In genomic region chr6:136551103-136551502, GRCh38 we compare ENCODE assay signal across 8 cellular contexts. TPM values are rescaled to one million over a fixed set of nuclear protein-coding genes. Genes with fewer than 3 reads are reported as not detected.
A peak's percentile ranks its signal among the peaks of the same experiment; 100 is the strongest.
DNase-seq lines count a peak whose midpoint lies in the region; ATAC-seq and TF ChIP-seq lines count a peak whose summit lies in the region.

No MANE protein-coding gene starts in this region.

- no peaks in the 10 kb centered on the region for H3K36me3 Mint-ChIP-seq in HFFc6 (ENCODE audit: low read depth)

- peaks cover 0 to 4% of the 10 kb centered on the region in 2 donors for H3K4me1 ChIP-seq in breast epithelium
- H3K4me1 ChIP-seq in mucosa of stomach (ENCODE audit: control insufficient read depth, insufficient read depth, low read length): peaks cover 29% of the 10 kb centered on the region

- H3K27ac ChIP-seq in breast epithelium: peak overlapping the region; percentile 30 to 94
- H3K27ac ChIP-seq in brain microvascular endothelial cell: no peak overlapping the region

- TF ChIP-seq CTCF in HFFc6 (IDR thresholded peaks at IDR 0.05): no peak
- TF ChIP-seq CTCF in breast epithelium (IDR thresholded peaks at IDR 0.05): no peak
- no peak for TF ChIP-seq CTCF in brain microvascular endothelial cell (IDR thresholded peaks at IDR 0.05; ENCODE audit: low read depth, low read length, missing control alignments)

- peak overlapping the region; percentile 84 for H3K9ac ChIP-seq in mucosa of stomach (ENCODE audit: low read length)

- H3K4me3 Mint-ChIP-seq in HFFc6: peak overlapping the region; percentile 54

- no peaks in the 10 kb centered on the region for H3K9me3 Mint-ChIP-seq in HFFc6

- H3K4me3 ChIP-seq in breast epithelium (peak overlapping the region in 2 of 3 donors; percentile 76 to 81), mucosa of stomach (ENCODE audit: low read length) (peak overlapping the region; percentile 66), brain microvascular endothelial cell (ENCODE audit: low read depth, low read length) (no peak overlapping the region)

- in situ Hi-C loops in ACHN (cut with HindIII; ENCODE audit: low pct_ligation_motif_present, low pct_unique_long_range_greater_than_20kb, low sequenced_read_pairs): no loop called here
- in situ Hi-C loops in brain microvascular endothelial cell (cut with HindIII; ENCODE audit: low pct_ligation_motif_present, low sequenced_read_pairs): no loop called here

- H3K36me3 ChIP-seq in breast epithelium: no peaks in the 10 kb centered on the region
- H3K36me3 ChIP-seq in mucosa of stomach (ENCODE audit: control insufficient read depth, insufficient read depth, low read length): no peaks in the 10 kb centered on the region
- no peaks in the 10 kb centered on the region for H3K36me3 ChIP-seq in brain microvascular endothelial cell (replicated peaks)

- H3K27ac Mint-ChIP-seq in HFFc6: no peak overlapping the region

- ATAC-seq in GM18873 (IDR thresholded peaks at IDR 0.05; ENCODE audit: low FRiP score, unreplicated experiment): no peak

- H3K4me1 Mint-ChIP-seq in HFFc6 (ENCODE audit: low read depth): no peaks in the 10 kb centered on the region; the same call in 1 of the 2 replicates

- intact Hi-C loops in breast epithelium (cut with DNase I; ENCODE audit: low total_unique reads): no loop called here

- peaks cover 12% of the 10 kb centered on the region; the same call in 1 of the 2 replicates for H3K27me3 Mint-ChIP-seq in HFFc6 (ENCODE audit: insufficient read depth)

- no peaks in the 10 kb centered on the region for H3K27me3 ChIP-seq in breast epithelium
- H3K27me3 ChIP-seq in mucosa of stomach (ENCODE audit: control insufficient read depth, insufficient read depth, low read length): no peaks in the 10 kb centered on the region
- H3K27me3 ChIP-seq in brain microvascular endothelial cell (replicated peaks): peaks cover 4% of the 10 kb centered on the region

- peak; percentile 10 for DNase-seq in ACHN
- no peak for DNase-seq in HFFc6
- DNase-seq in breast epithelium (ENCODE audit: low spot score in 2 of 2): no peak
- DNase-seq in brain microvascular endothelial cell: no peak
- no peak for DNase-seq in SKM-1 (lab: John Stamatoyannopoulos, UW; ENCODE audit: unreplicated experiment)
- no peak for DNase-seq in COLO829 (ENCODE audit: low spot score)

- H3K9me3 ChIP-seq in breast epithelium (no peaks in the 10 kb centered on the region), mucosa of stomach (ENCODE audit: control insufficient read depth, low read length) (no peaks in the 10 kb centered on the region)

- TF ChIP-seq POLR2A in breast epithelium (IDR thresholded peaks at IDR 0.05): no peak

RNA-seq across cellular contexts. Expression of gene MAP7, which starts 0.9 kb away (rescaled TPM):
- under 1 TPM; 0.14 to 0.65 (median 0.51) TPM for total RNA-seq in HFFc6 (2021; fragmentation: NEBNext Ultra II Directional; extraction: Animal tissue kit (Norgen Biotek cat#: 25700))
- 10 to 100 TPM; 14.2 to 42.4 (median 16.4) TPM for total RNA-seq in breast epithelium

Comparison
In these comparisons a context has a peak if more than half of its experiments do, and no peak if none do; other contexts are left out.
1. RNA of gene MAP7, which starts 0.9 kb away (total RNA-seq): 14.2 to 42.4 TPM in breast epithelium; 0.14 to 0.65 TPM in HFFc6; every median in the first group is over 4 times any median in the second.